ENCODE assay signal across 8 cellular contexts in genomic region chr7:95330194-95331003, GRCh38. TPM values are rescaled to one million over a fixed set of nuclear protein-coding genes. Genes with fewer than 3 reads are reported as not detected.
DNase-seq lines count a peak whose midpoint lies in the region; ATAC-seq and TF ChIP-seq lines count a peak whose summit lies in the region.

No MANE protein-coding gene starts in this region.

- H3K9me3 ChIP-seq in thoracic aorta = no peaks in the 10 kb centered on the region

- ATAC-seq in HG02852 (IDR thresholded peaks at IDR 0.05; ENCODE audit: unreplicated experiment) = peak; percentile 98
- ATAC-seq in thoracic aorta (ENCODE audit: insufficient number of reproducible peaks, low FRiP score, low read depth) = no peak

- no peaks in the 10 kb centered on the region for H3K36me3 ChIP-seq in thoracic aorta

- H3K4me3 Mint-ChIP-seq in activated CD4-positive, alpha-beta T cell treated with anti-CD3 and anti-CD28 coated beads, Interleukin-2, amount 10 ng/mL, durations not matched to agents 24 days and 14 days = peak overlapping the region; percentile 67

- H3K27ac Mint-ChIP-seq in activated CD4-positive, alpha-beta T cell treated with anti-CD3 and anti-CD28 coated beads, Interleukin-2, amount 10 ng/mL, durations not matched to agents 24 days and 14 days = peak overlapping the region; percentile 6

- H3K4me3 ChIP-seq in thoracic aorta = peak overlapping the region; percentile 60

- H3K36me3 Mint-ChIP-seq in activated CD4-positive, alpha-beta T cell treated with anti-CD3 and anti-CD28 coated beads, Interleukin-2, amount 10 ng/mL, durations not matched to agents 24 days and 14 days (ENCODE audit: low read depth) = no peaks in the 10 kb centered on the region

- H3K27me3 ChIP-seq in thoracic aorta (replicated peaks; ENCODE audit: insufficient read depth) = no peaks in the 10 kb centered on the region

- no peak for TF ChIP-seq CTCF in thoracic aorta (IDR thresholded peaks at IDR 0.05)

- H3K4me1 Mint-ChIP-seq in activated CD4-positive, alpha-beta T cell treated with anti-CD3 and anti-CD28 coated beads, Interleukin-2, amount 10 ng/mL, durations not matched to agents 24 days and 14 days = peaks cover 11% of the 10 kb centered on the region

- intact Hi-C loops in activated CD4-positive, alpha-beta T cell treated with anti-CD3 and anti-CD28 coated beads, Interleukin-2, amount 10 ng/mL, durations not matched to agents 24 days and 14 days (cut with micrococcal nuclease) = loop anchor here (5.0 kb wide), 1 partner anchor 102 kb away; no protein-coding TSS in a partner anchor

- peaks cover 11% of the 10 kb centered on the region for H3K27me3 Mint-ChIP-seq in activated CD4-positive, alpha-beta T cell treated with anti-CD3 and anti-CD28 coated beads, Interleukin-2, amount 10 ng/mL, durations not matched to agents 24 days and 14 days

- H3K4me1 ChIP-seq in thoracic aorta (ENCODE audit: control insufficient read depth in 1 of 2, low read depth in 2 of 2) = peaks cover 0 to 6% of the 10 kb centered on the region in 2 donors

- H3K9me3 Mint-ChIP-seq in activated CD4-positive, alpha-beta T cell treated with anti-CD3 and anti-CD28 coated beads, Interleukin-2, amount 10 ng/mL, durations not matched to agents 24 days and 14 days = peaks cover 27% of the 10 kb centered on the region

- no peak overlapping the region for H3K27ac ChIP-seq in thoracic aorta

- peak; percentile 68 for DNase-seq in activated CD4-positive, alpha-beta T cell treated with anti-CD3 and anti-CD28 coated beads, Interleukin-2, amount 10 ng/mL, durations not matched to agents 24 days and 14 days
- DNase-seq in activated CD4-positive, alpha-beta T cell treated with anti-CD3 and anti-CD28 coated beads, Interleukin-2, amount 50 U/mL, for 48 hours = no peak
- DNase-seq in RPMI7951 (ENCODE audit: low read depth) (peak; percentile 50), globus pallidus (ENCODE audit: low spot score) (peak; percentile 15), thoracic aorta (ENCODE audit: low spot score) (no peak), cortex of kidney (lab: John Stamatoyannopoulos, UW) (no peak), NCI-H2081 treated with DMSO at 0.1 percent for 48 hours (lab: John Stamatoyannopoulos, UW) (no peak)

RNA-seq across cellular contexts. Expression of gene PON1, which starts 6.1 kb away (rescaled TPM):
- total RNA-seq in activated CD4-positive, alpha-beta T cell treated with anti-CD3 and anti-CD28 coated beads, Interleukin-2, amount 10 ng/mL, durations not matched to agents 24 days and 14 days = not detected in 2 replicates
- total RNA-seq in RPMI7951 (2014; rRNA removed; shearing (Covaris generic)) = not detected in 2 replicates
- not detected for total RNA-seq in thoracic aorta

Comparison
In these comparisons a context has a peak if more than half of its experiments do, and no peak if none do; other contexts are left out.
1. DNase-seq: peak in activated CD4-positive, alpha-beta T cell treated with anti-CD3 and anti-CD28 coated beads, Interleukin-2, amount 10 ng/mL, durations not matched to agents 24 days and 14 days (single experiment), RPMI7951 (single experiment) and globus pallidus (single experiment); none in activated CD4-positive, alpha-beta T cell treated with anti-CD3 and anti-CD28 coated beads, Interleukin-2, amount 50 U/mL, for 48 hours (0 of 2), thoracic aorta (single experiment), cortex of kidney (single experiment) and NCI-H2081 treated with DMSO at 0.1 percent for 48 hours (single experiment).